11 cellular contexts compared by ENCODE assay signal in the genomic region with DNA sequence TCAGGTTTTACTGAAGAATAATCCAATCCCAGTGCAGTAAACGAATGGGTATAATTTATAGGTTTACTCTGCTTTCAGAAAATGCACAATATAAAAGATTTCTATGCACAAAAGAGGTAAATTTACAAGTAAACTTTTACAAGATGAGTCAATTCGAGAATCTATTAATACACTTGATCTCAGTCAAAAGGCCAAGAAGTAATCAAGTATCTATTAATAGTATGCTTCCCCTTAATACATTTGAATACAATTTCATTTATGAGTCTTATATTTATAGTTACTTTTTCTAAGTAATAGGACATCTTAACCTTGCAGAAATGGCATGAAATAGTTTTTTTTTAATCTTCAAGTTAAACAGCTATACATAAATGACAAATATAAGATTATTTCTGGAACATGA.
"Had no signal": no experiment of that assay in that cellular context is flagged by ENCODE, and none has a peak within 500 bp of the region (broad histone marks: within the 10 kb centered on the region; RNA-seq: fewer than 3 reads in every experiment).

No MANE protein-coding gene starts in this region.

- H3K4me3 ChIP-seq: GM23248, GM23338, HAP-1 had no signal

- H2AFZ ChIP-seq: GM23248, GM23338 had no signal

- ATAC-seq: GM23338, HCT116 had no signal

- H3K9ac ChIP-seq: GM23248 had no signal

- H3K9me3 ChIP-seq: HAP-1 had no signal

- FAIRE-seq: H1, H54 had no signal

- DNase-seq: GM23248, GOT3, H7, H9, HCEC 1CT, HFFc6 had no signal

- H3K4me2 ChIP-seq: GM23338 had no signal

- H3K4me1 ChIP-seq: HAP-1 had no signal

- H3K27ac ChIP-seq: GM23248 had no signal

- H3K36me3 ChIP-seq: HAP-1 had no signal
